Comparison of ENCODE assay signal across 24 cellular contexts in the genomic region with DNA sequence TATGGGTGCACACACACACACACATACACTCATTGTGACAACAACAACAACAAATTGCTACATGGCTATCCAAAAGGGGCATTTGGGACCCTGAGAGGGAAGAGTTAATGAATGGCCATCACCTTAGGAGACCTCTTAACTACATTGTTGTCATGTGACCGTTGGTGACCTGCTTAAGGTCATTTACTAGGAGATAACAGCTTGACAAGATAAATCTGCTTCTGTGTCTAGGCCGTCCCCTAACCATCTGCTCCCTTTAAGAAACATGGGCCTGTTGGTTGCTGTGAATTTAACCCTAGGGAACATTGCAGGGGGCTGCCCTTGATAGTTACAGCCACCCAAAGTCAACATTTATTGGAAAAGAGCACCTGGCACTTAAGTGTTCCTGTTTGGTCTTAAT.
DNase-seq lines count a peak whose midpoint lies in the region.
"Had no signal": no experiment of that assay in that cellular context is flagged by ENCODE, and none has a peak within 500 bp of the region (broad histone marks: within the 10 kb centered on the region; RNA-seq: fewer than 3 reads in every experiment).

No MANE protein-coding gene starts in this region.

- H3K27me3 Mint-ChIP-seq in T-helper 2 cell treated with Interferon-gamma antibody and Interleukin-4, amounts not matched to agents 5 μg/mL and 100 μg/mL, for 36 hours (ENCODE audit: low read depth): no peaks in the 10 kb centered on the region
- H3K27me3 Mint-ChIP-seq: CD4-positive, alpha-beta T cell; natural killer cell treated with Interleukin-12 subunit alpha and Interleukin-12 subunit beta and Interleukin-15 and Interleukin-18, amount 100 ng/mL, for 72 hours; stimulated activated naive CD8-positive, alpha-beta T cell treated with anti-CD3 and anti-CD28 coated beads, Interleukin-15, Interleukin-2, amounts not matched to agents 100 ng/mL and 50 ng/mL, for 24 hours; T-cell had no signal

- no peaks in the 10 kb centered on the region for H3K9me3 Mint-ChIP-seq in T-helper 2 cell treated with Interferon-gamma antibody and Interleukin-4, amounts not matched to agents 5 μg/mL and 100 μg/mL, for 36 hours
- H3K9me3 Mint-ChIP-seq: activated naive CD4-positive, alpha-beta T cell treated with anti-CD3 and anti-CD28 coated beads for 36 hours; activated T-helper 1 cell treated with anti-CD3 and anti-CD28 coated beads, Interleukin-12 subunit alpha, Interleukin-12 subunit beta, Interleukin-2, Interleukin-4 antibody, amounts not matched to agents 30 ng/mL and 10 ng/mL and 1 ng/mL, durations not matched to agents 14 hours and 24 hours and 36 hours; brain; CD4-positive, alpha-beta T cell; natural killer cell treated with Interleukin-12 subunit alpha and Interleukin-12 subunit beta and Interleukin-15 and Interleukin-18, amount 100 ng/mL, for 72 hours; stimulated activated naive CD8-positive, alpha-beta T cell treated with anti-CD3 and anti-CD28 coated beads, Interleukin-15, Interleukin-2, amounts not matched to agents 100 ng/mL and 50 ng/mL, for 24 hours; T-cell had no signal

- H3K4me1 Mint-ChIP-seq in T-helper 2 cell treated with Interferon-gamma antibody and Interleukin-4, amounts not matched to agents 5 μg/mL and 100 μg/mL, for 36 hours (ENCODE audit: low read depth): no peaks in the 10 kb centered on the region
- H3K4me1 Mint-ChIP-seq: brain had no signal

- H3K36me3 Mint-ChIP-seq in T-helper 2 cell treated with Interferon-gamma antibody and Interleukin-4, amounts not matched to agents 5 μg/mL and 100 μg/mL, for 36 hours (ENCODE audit: low read depth): peaks cover 3% of the 10 kb centered on the region
- H3K36me3 Mint-ChIP-seq: brain had no signal

- H3K4me3 Mint-ChIP-seq in T-helper 2 cell treated with Interferon-gamma antibody and Interleukin-4, amounts not matched to agents 5 μg/mL and 100 μg/mL, for 36 hours: no peak overlapping the region
- H3K4me3 Mint-ChIP-seq: activated naive CD4-positive, alpha-beta T cell treated with anti-CD3 and anti-CD28 coated beads for 36 hours; activated T-helper 1 cell treated with anti-CD3 and anti-CD28 coated beads, Interleukin-12 subunit alpha, Interleukin-12 subunit beta, Interleukin-2, Interleukin-4 antibody, amounts not matched to agents 30 ng/mL and 10 ng/mL and 1 ng/mL, durations not matched to agents 14 hours and 24 hours and 36 hours; brain; CD4-positive, alpha-beta T cell; natural killer cell treated with Interleukin-12 subunit alpha and Interleukin-12 subunit beta and Interleukin-15 and Interleukin-18, amount 100 ng/mL, for 72 hours; stimulated activated naive CD8-positive, alpha-beta T cell treated with anti-CD3 and anti-CD28 coated beads, Interleukin-15, Interleukin-2, amounts not matched to agents 100 ng/mL and 50 ng/mL, for 24 hours; T-cell had no signal

- DNase-seq in NCI-H1417 (lab: John Stamatoyannopoulos, UW) (peak in 2 of 3 experiments; percentile 40 to 83), NCI-H1417 treated with DMSO at 0.1 percent for 48 hours (lab: John Stamatoyannopoulos, UW) (no peak), NCI-H1436 treated with DMSO at 0.1 percent for 48 hours (lab: John Stamatoyannopoulos, UW) (peak; percentile 52), NCI-H69 (lab: John Stamatoyannopoulos, UW) (peak; percentile 94), left kidney (ENCODE audit: low read depth, low spot score) (peak; percentile 7), medulla oblongata (ENCODE audit: extremely low spot score) (no peak), 8988T (no peak)
- no peak for DNase-seq in T-helper 2 cell treated with Interferon-gamma antibody and Interleukin-4, amounts not matched to agents 5 μg/mL and 100 μg/mL, for 36 hours (ENCODE audit: low spot score)
- DNase-seq: activated CD4-positive, alpha-beta T cell treated with anti-CD3 and anti-CD28 coated beads, Interleukin-2, amount 50 U/mL, for 4 hours; activated CD4-positive, CD25-positive, alpha-beta regulatory T cell; activated naive CD4-positive, alpha-beta T cell treated with anti-CD3 and anti-CD28 coated beads for 36 hours; AML-193; CD4-positive, alpha-beta T cell; DMS79; GF-D8; kidney; NCI-H1048; NCI-H446 treated with DMSO at 0.1 percent for 48 hours; small intestine; T-cell had no signal

- H3K27ac Mint-ChIP-seq in T-helper 2 cell treated with Interferon-gamma antibody and Interleukin-4, amounts not matched to agents 5 μg/mL and 100 μg/mL, for 36 hours: no peak overlapping the region
- H3K27ac Mint-ChIP-seq: activated naive CD4-positive, alpha-beta T cell treated with anti-CD3 and anti-CD28 coated beads for 36 hours; activated T-helper 1 cell treated with anti-CD3 and anti-CD28 coated beads, Interleukin-12 subunit alpha, Interleukin-12 subunit beta, Interleukin-2, Interleukin-4 antibody, amounts not matched to agents 30 ng/mL and 10 ng/mL and 1 ng/mL, durations not matched to agents 14 hours and 24 hours and 36 hours; CD4-positive, alpha-beta T cell; natural killer cell treated with Interleukin-12 subunit alpha and Interleukin-12 subunit beta and Interleukin-15 and Interleukin-18, amount 100 ng/mL, for 72 hours; stimulated activated naive CD8-positive, alpha-beta T cell treated with anti-CD3 and anti-CD28 coated beads, Interleukin-15, Interleukin-2, amounts not matched to agents 100 ng/mL and 50 ng/mL, for 24 hours; T-cell had no signal

Comparison
In these comparisons a context has a peak if more than half of its experiments do, and no peak if none do; other contexts are left out.
1. DNase-seq: peak in NCI-H1417 (2 of 3), NCI-H1436 treated with DMSO at 0.1 percent for 48 hours (single experiment), NCI-H69 (single experiment) and left kidney (single experiment); none in NCI-H1417 treated with DMSO at 0.1 percent for 48 hours (single experiment), medulla oblongata (single experiment), T-helper 2 cell treated with Interferon-gamma antibody and Interleukin-4, amounts not matched to agents 5 μg/mL and 100 μg/mL, for 36 hours (single experiment) and 8988T (single experiment).